Comparison of ENCODE assay signal across 9 cellular contexts in the genomic region with DNA sequence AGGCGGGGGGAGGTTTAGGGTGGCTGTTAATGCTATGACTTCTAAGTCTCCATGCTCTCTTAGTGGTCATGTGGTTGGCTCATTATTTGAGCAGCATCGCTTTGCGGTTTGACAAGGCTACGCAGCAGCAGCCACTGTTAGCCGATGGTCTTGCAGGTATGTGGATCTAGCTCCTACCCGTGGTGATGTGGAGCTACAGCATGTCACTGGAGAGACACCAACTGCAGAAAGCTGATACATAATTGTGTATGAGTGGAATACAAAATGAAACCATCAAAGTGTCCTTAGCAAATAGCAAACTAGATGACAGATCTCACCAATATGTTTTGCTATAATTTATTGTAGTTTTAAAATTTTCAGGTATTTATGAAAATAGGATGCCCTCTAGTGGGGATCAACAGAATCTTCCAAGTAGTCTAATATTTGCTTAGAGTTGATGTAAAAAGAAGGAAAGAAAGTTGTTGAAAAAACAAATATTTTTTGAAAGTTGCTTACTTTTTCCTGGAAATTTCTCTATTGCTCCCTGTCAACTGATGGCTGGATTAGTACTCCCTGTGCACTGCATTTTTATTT.
DNase-seq lines count a peak whose midpoint lies in the region; ATAC-seq and FAIRE-seq lines count a peak whose summit lies in the region.
"Had no signal": no experiment of that assay in that cellular context is flagged by ENCODE, and none has a peak within 500 bp of the region (broad histone marks: within the 10 kb centered on the region; RNA-seq: fewer than 3 reads in every experiment).

No MANE protein-coding gene starts in this region.

- peaks cover 3% of the 10 kb centered on the region for H3K4me1 Mint-ChIP-seq in memory B cell

- H3K4me1 ChIP-seq in aorta (ENCODE audit: control insufficient read depth in 1 of 2, insufficient read depth in 2 of 2, low read length in 2 of 2) = no peaks in the 10 kb centered on the region

- H3K36me3 ChIP-seq in aorta (ENCODE audit: control insufficient read depth in 1 of 2, insufficient read depth in 2 of 2, low read length in 1 of 2) = no peaks in the 10 kb centered on the region

- H3K36me3 Mint-ChIP-seq in memory B cell = no peaks in the 10 kb centered on the region

- peak; percentile 100 for ATAC-seq in HG02852 (IDR thresholded peaks at IDR 0.05; ENCODE audit: unreplicated experiment)
- ATAC-seq in memory B cell (ENCODE audit: low read depth) = peak; percentile 97
- ATAC-seq in aorta (ENCODE audit: low FRiP score) = peak; percentile 85

- no peaks in the 10 kb centered on the region for H3K27me3 ChIP-seq in aorta (ENCODE audit: control insufficient read depth in 1 of 2, insufficient read depth in 2 of 2, low read length in 1 of 2)

- H3K4me3 Mint-ChIP-seq in memory B cell = no peak overlapping the region

- intact Hi-C loops in aorta (cut with DNase I) = loop anchor here (5.0 to 10.0 kb wide), 2 partner anchors 201 to 203 kb away; no protein-coding TSS in a partner anchor

- H3K27ac Mint-ChIP-seq in memory B cell = no peak overlapping the region

- peaks cover 2% of the 10 kb centered on the region for H3K27me3 Mint-ChIP-seq in memory B cell

- no peaks in the 10 kb centered on the region for H3K9me3 ChIP-seq in aorta (ENCODE audit: control insufficient read depth, low read length)

- H3K27ac ChIP-seq in aorta (ENCODE audit: low read depth in 1 of 2, low read length in 2 of 2) = no peak overlapping the region

- H3K9me3 Mint-ChIP-seq in memory B cell = no peaks in the 10 kb centered on the region

- H3K4me3 ChIP-seq in aorta (ENCODE audit: low read length in 2 of 2) = no peak overlapping the region

- 0 to 2% methylated on average over 6 of the region's 6 CpGs for WGBS in aorta, 2 donors

- DNase-seq in Ammon's horn (ENCODE audit: low spot score) (peak; percentile 95), GM18507 (ENCODE audit: extremely low spot score, insufficient read length, low read depth) (peak; percentile 28), NCI-H1092 treated with DMSO at 0.1 percent for 48 hours (lab: John Stamatoyannopoulos, UW) (peak; percentile 87), SHP77 treated with DMSO at 0.1 percent for 48 hours (lab: John Stamatoyannopoulos, UW) (peak; percentile 86), memory B cell (ENCODE audit: low spot score in 2 of 2) (peak; percentile 21), aorta (peak; percentile 60 to 77)

- FAIRE-seq in GM18507 (lab: Jason Lieb, UNC) (peak; percentile 92), endometrium (lab: Jason Lieb, UNC) (peak; percentile 82)
- FAIRE-seq: TTC549 had no signal

Comparison
In these comparisons a context has a peak if more than half of its experiments do, and no peak if none do; other contexts are left out.
1. DNase-seq: peak in every context shown above with its lines; median percentile 95 in Ammon's horn; 87 in NCI-H1092 treated with DMSO at 0.1 percent for 48 hours; 86 in SHP77 treated with DMSO at 0.1 percent for 48 hours; 68 in aorta; 28 in GM18507; 21 in memory B cell.